Comparison of ENCODE assay signal across 23 cellular contexts in the genomic region with DNA sequence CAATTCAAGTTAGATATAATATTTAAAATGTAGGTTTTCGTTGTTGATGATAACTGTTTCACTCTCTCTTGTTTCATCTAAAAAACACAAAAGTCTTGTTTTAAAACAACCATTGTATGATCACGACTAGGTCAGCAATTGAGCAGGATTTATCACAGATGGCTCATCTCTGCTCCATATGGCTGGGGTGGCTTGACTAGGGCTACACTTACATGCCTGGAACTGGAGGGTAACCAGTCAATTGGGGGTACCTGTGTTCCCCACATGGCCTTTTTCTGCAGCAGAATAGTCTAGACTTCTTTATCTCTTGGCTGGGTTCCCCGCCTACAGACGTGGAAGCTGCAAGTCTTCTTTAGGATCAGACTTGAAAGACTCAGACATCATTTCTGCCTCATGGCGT.
"Had no signal": no experiment of that assay in that cellular context is flagged by ENCODE, and none has a peak within 500 bp of the region (broad histone marks: within the 10 kb centered on the region; RNA-seq: fewer than 3 reads in every experiment).

No MANE protein-coding gene starts in this region.

- H3K27ac Mint-ChIP-seq: IgD-negative memory B cell had no signal

- H3K4me1 Mint-ChIP-seq: IgD-negative memory B cell had no signal

- H3K27me3 Mint-ChIP-seq: IgD-negative memory B cell had no signal

- H3K4me3 Mint-ChIP-seq: IgD-negative memory B cell had no signal

- DNase-seq: Kasumi-1, MM.1S, MV-4-11, NCI-H1048, NCI-H1105, NCI-H1417, NCI-H1436 treated with DMSO at 0.1 percent for 48 hours, NCI-H1694, NCI-H187 treated with DMSO at 0.1 percent for 48 hours, NCI-H2029 treated with DMSO at 0.1 percent for 48 hours, NCI-H2171 treated with DMSO at 0.1 percent for 48 hours, NCI-H345, NCI-H446 treated with DMSO at 0.1 percent for 48 hours, NCI-H510A treated with DMSO at 0.1 percent for 48 hours, NCI-H526, Right ventricle myocardium superior, RPMI8226, SIG-M5 had no signal

- H3K27ac ChIP-seq: HL-60, KMS-11, SJSA1, SK-N-MC had no signal

- H3K36me3 Mint-ChIP-seq: IgD-negative memory B cell had no signal
